In genomic region chr3:107130089-107130700, GRCh38 we compare ENCODE assay signal across 19 cellular contexts.
A peak's percentile ranks its signal among the peaks of the same experiment; 100 is the strongest.
DNase-seq lines count a peak whose midpoint lies in the region; ATAC-seq, FAIRE-seq and TF ChIP-seq lines count a peak whose summit lies in the region.
"Had no signal": no experiment of that assay in that cellular context is flagged by ENCODE, and none has a peak within 500 bp of the region (broad histone marks: within the 10 kb centered on the region; RNA-seq: fewer than 3 reads in every experiment).

No MANE protein-coding gene starts in this region.

- H3K9ac ChIP-seq in HepG2 (ENCODE audit: insufficient read depth, low read depth, low read length) (no peak overlapping the region), trophoblast cell (ENCODE audit: low read length) (no peak overlapping the region)

- DNase-seq in Right ventricle myocardium superior (no peak), Right ventricle myocardium inferior (ENCODE audit: missing footprints) (no peak), HepG2 (ENCODE audit: low spot score) (no peak), trophoblast cell (no peak), GM10248 (ENCODE audit: extremely low spot score) (no peak)
- DNase-seq in stimulated activated CD4-positive, alpha-beta T cell treated with anti-CD3 and anti-CD28 coated beads, Interleukin-4, amount 100 ng/mL, for 24 hours = no peak
- DNase-seq in activated naive CD8-positive, alpha-beta T cell treated with anti-CD3 and anti-CD28 coated beads for 36 hours = no peak
- DNase-seq: 8988T; CD4-positive, alpha-beta memory T cell; DMS79; GOT3; Karpas-422; MG63; NCI-H1092; NCI-H2227 treated with DMSO at 0.1 percent for 48 hours; NCI-H524 had no signal

- H3K4me1 Mint-ChIP-seq in activated naive CD8-positive, alpha-beta T cell treated with anti-CD3 and anti-CD28 coated beads for 36 hours = no peaks in the 10 kb centered on the region
- H3K4me1 Mint-ChIP-seq: CD4-positive, alpha-beta memory T cell had no signal

- intact Hi-C loops in Right ventricle myocardium superior (cut with DNase I) = no loop called here
- intact Hi-C loops in Right ventricle myocardium inferior (cut with DNase I) = no loop called here
- intact Hi-C loops in HepG2 (cut with micrococcal nuclease; ENCODE audit: unreplicated experiment) = no loop called here

- H2BK120ac ChIP-seq in trophoblast cell (ENCODE audit: insufficient read depth, low read length, poor library complexity) = peak overlapping the region; percentile 61

- peak overlapping the region; percentile 55 for H2BK12ac ChIP-seq in trophoblast cell (ENCODE audit: low read length)

- H4K12ac ChIP-seq in trophoblast cell (ENCODE audit: low read depth, low read length) = no peak overlapping the region

- no peak overlapping the region for H3K23ac ChIP-seq in trophoblast cell (ENCODE audit: low read length)

- no peaks in the 10 kb centered on the region for H3K9me3 Mint-ChIP-seq in activated naive CD8-positive, alpha-beta T cell treated with anti-CD3 and anti-CD28 coated beads for 36 hours

- no peaks in the 10 kb centered on the region for H3K27me3 Mint-ChIP-seq in activated naive CD8-positive, alpha-beta T cell treated with anti-CD3 and anti-CD28 coated beads for 36 hours

- H3K4me1 ChIP-seq in HepG2 (ENCODE audit: insufficient read depth, low read length) (no peaks in the 10 kb centered on the region), trophoblast cell (ENCODE audit: control insufficient read depth in 1 of 2, insufficient read depth in 2 of 2, low read length in 2 of 2) (peaks cover 6% of the 10 kb centered on the region in 2 experiments)

- peak overlapping the region; percentile 27 for H3K4ac ChIP-seq in trophoblast cell (ENCODE audit: low read depth, low read length)

- H4K8ac ChIP-seq in trophoblast cell (ENCODE audit: low read depth, low read length) = peak overlapping the region; percentile 7

- H3K4me2 ChIP-seq in HepG2 (ENCODE audit: low read depth, low read length) = no peak overlapping the region
- H3K4me2 ChIP-seq in trophoblast cell (ENCODE audit: low read length) = no peak overlapping the region

- H3K4me3 Mint-ChIP-seq in activated naive CD8-positive, alpha-beta T cell treated with anti-CD3 and anti-CD28 coated beads for 36 hours = no peak overlapping the region
- H3K4me3 Mint-ChIP-seq: CD4-positive, alpha-beta memory T cell had no signal

- H2AK5ac ChIP-seq in trophoblast cell (ENCODE audit: low read length) = peak overlapping the region; percentile 88

- H4K20me1 ChIP-seq in HepG2 (ENCODE audit: insufficient read depth, low read length) = no peaks in the 10 kb centered on the region

- in situ Hi-C loops in HepG2 (cut with HindIII; ENCODE audit: extremely low pct_ligation_motif_present, low pct_unique_long_range_greater_than_20kb) = no loop called here

- peaks cover 14% of the 10 kb centered on the region for H3K79me1 ChIP-seq in trophoblast cell (ENCODE audit: low read length)

- no peak for TF ChIP-seq RAD21 in HepG2 (CRISPR knock-in tag; IDR thresholded peaks at IDR 0.05)

- H4K91ac ChIP-seq in trophoblast cell (ENCODE audit: low read depth, low read length) = peak overlapping the region; percentile 60

- FAIRE-seq in HepG2 (lab: Jason Lieb, UNC) = no peak
- FAIRE-seq: G401.6, GM12892 had no signal

- H3K79me2 ChIP-seq in HepG2 (ENCODE audit: insufficient read depth, low read length) (no peaks in the 10 kb centered on the region), trophoblast cell (ENCODE audit: control insufficient read depth, insufficient read depth, low read length, poor library complexity) (peaks cover 3% of the 10 kb centered on the region)

- H3K27ac Mint-ChIP-seq in activated naive CD8-positive, alpha-beta T cell treated with anti-CD3 and anti-CD28 coated beads for 36 hours = no peak overlapping the region
- H3K27ac Mint-ChIP-seq: CD4-positive, alpha-beta memory T cell had no signal

- peak; percentile 22 for ATAC-seq in Right ventricle myocardium superior (ENCODE audit: poor library complexity)
- no peak for ATAC-seq in Right ventricle myocardium inferior
- ATAC-seq in HepG2 = no peak
- no peak for ATAC-seq in HG03280 (IDR thresholded peaks at IDR 0.05; ENCODE audit: unreplicated experiment)

- peak overlapping the region; percentile 82 for H3K14ac ChIP-seq in trophoblast cell (ENCODE audit: low read length)

- POLR2A ChIA-PET in HepG2 (lab: Yijun Ruan, JAX) (no interaction called here), GM10248 (lab: Yijun Ruan, JAX) (no interaction called here)

- 31% methylated on average over 6 of the region's 6 CpGs for WGBS in HepG2 (ENCODE audit: low lambda C conversion rate)
- WGBS in trophoblast cell (ENCODE audit: extremely low coverage, insufficient coverage, insufficient read length) = no CpG with 5 or more reads among the region's 6 CpGs

- H2AFZ ChIP-seq in HepG2 (ENCODE audit: low read length) (no peak overlapping the region), trophoblast cell (ENCODE audit: insufficient read depth, low read length, poor library complexity) (no peak overlapping the region)

- CTCF ChIA-PET in HepG2 (lab: Yijun Ruan, JAX; ENCODE audit: low intra/inter-chr PET ratio, low total read pairs) = no interaction called here
- CTCF ChIA-PET in GM10248 (lab: Yijun Ruan, JAX) = interaction anchor here (1.5 kb wide), 1 partner anchor 12 kb away, joined by 4 read pairs; no protein-coding TSS in a partner anchor

- H3K36me3 Mint-ChIP-seq in activated naive CD8-positive, alpha-beta T cell treated with anti-CD3 and anti-CD28 coated beads for 36 hours = no peaks in the 10 kb centered on the region
- H3K36me3 Mint-ChIP-seq: CD4-positive, alpha-beta memory T cell had no signal

- TF ChIP-seq EP300 in HepG2 (IDR thresholded peaks at IDR 0.05; ENCODE audit: low read depth in 2 of 2, low read length in 2 of 2) (no peak), HepG2 (CRISPR knock-in tag; IDR thresholded peaks at IDR 0.05; ENCODE audit: borderline replicate concordance) (no peak)

- H3K4me3 ChIP-seq in HepG2 (replicated peaks in 1 of 3; ENCODE audit: insufficient read depth in 1 of 3, low read depth in 2 of 3, low read length in 3 of 3) = no peak overlapping the region
- H3K4me3 ChIP-seq in trophoblast cell (ENCODE audit: low read depth, low read length) = no peak overlapping the region
- H3K4me3 ChIP-seq: MG63 had no signal

- H3K27ac ChIP-seq in HepG2 (ENCODE audit: extremely low read length, insufficient read depth, low read length) (no peak overlapping the region), trophoblast cell (ENCODE audit: low read depth, low read length) (no peak overlapping the region)

- no peak overlapping the region for H2BK5ac ChIP-seq in trophoblast cell (ENCODE audit: low read depth, low read length, poor library complexity)

- peak overlapping the region; percentile 52 for H3K18ac ChIP-seq in trophoblast cell (ENCODE audit: low read length)

- no peaks in the 10 kb centered on the region for H3K9me3 ChIP-seq in HepG2 (ENCODE audit: low read length)
- peaks cover 2% of the 10 kb centered on the region for H3K9me3 ChIP-seq in trophoblast cell (ENCODE audit: insufficient read depth, low read depth, low read length)

- TF ChIP-seq CTCF in HepG2 (CRISPR knock-in tag; IDR thresholded peaks at IDR 0.05) (no peak), GM10248 (IDR thresholded peaks at IDR 0.05; ENCODE audit: control extremely low read depth, extremely low read depth, low read depth, missing control alignments) (no peak)

- H3K27me3 ChIP-seq in HepG2 (ENCODE audit: control insufficient read depth in 1 of 2, insufficient read depth in 2 of 2, low read length in 2 of 2) = no peaks in the 10 kb centered on the region
- no peaks in the 10 kb centered on the region for H3K27me3 ChIP-seq in trophoblast cell (ENCODE audit: insufficient read depth, low read length)
- H3K27me3 ChIP-seq: MG63 had no signal

- H3K36me3 ChIP-seq in HepG2 (replicated peaks in 1 of 2; ENCODE audit: control insufficient read depth in 1 of 2, insufficient read depth in 2 of 2, low read length in 2 of 2) (no peaks in the 10 kb centered on the region), trophoblast cell (ENCODE audit: control insufficient read depth in 1 of 2, insufficient read depth in 2 of 2, low read length in 2 of 2) (peaks cover 0 to 2% of the 10 kb centered on the region in 2 experiments)
- H3K36me3 ChIP-seq: MG63 had no signal

- no peak for TF ChIP-seq POLR2A in HepG2 (IDR thresholded peaks at IDR 0.05; ENCODE audit: insufficient read depth in 1 of 2, low read depth in 2 of 2, low read length in 2 of 2)

- no TSS peak for BruUV-seq in HepG2 (replicated peaks; lab: Mats Ljungman, UMichigan)

TF ChIP-seq in HepG2, 621 proteins besides CTCF, POLR2A, EP300 and RAD21:
- TF ChIP-seq YEATS4 (CRISPR knock-in tag; IDR thresholded peaks at IDR 0.05; ENCODE audit: borderline replicate concordance) (no peak), SOX6 (IDR thresholded peaks at IDR 0.05) (0 out of 2 replicates have a peak, but pooled peaks have one; percentile 25), SOX6 (CRISPR knock-in tag; IDR thresholded peaks at IDR 0.05) (no peak), FOXP1 (IDR thresholded peaks at IDR 0.05) (0 out of 2 replicates have a peak, but pooled peaks have one; percentile 9), FOXP1 (CRISPR knock-in tag; IDR thresholded peaks at IDR 0.05) (no peak)
